11 cellular contexts compared by ENCODE assay signal in the genomic region with DNA sequence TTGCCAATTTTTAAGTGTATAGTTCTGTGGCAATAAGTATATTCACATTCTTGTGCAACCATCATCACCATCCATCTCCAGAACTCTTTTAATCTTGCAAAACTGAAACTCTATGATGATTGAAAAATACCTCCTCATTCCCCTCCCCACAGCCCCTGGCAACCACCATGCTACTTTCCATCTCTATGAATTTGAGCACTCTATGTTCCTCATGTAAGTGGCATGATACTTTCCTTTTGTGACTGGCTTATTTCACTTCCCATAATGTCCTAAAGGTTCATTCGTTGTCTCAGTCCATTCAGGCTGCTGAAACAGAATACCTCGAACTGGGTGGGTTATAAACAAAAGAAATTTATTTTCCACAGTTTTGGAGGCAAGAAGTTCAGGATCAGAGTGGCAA.
"Had no signal": no experiment of that assay in that cellular context is flagged by ENCODE, and none has a peak within 500 bp of the region (broad histone marks: within the 10 kb centered on the region; RNA-seq: fewer than 3 reads in every experiment).

No MANE protein-coding gene starts in this region.

- DNase-seq: activated CD4-positive, CD25-positive, alpha-beta regulatory T cell; activated CD8-positive, alpha-beta memory T cell treated with anti-CD3 and anti-CD28 coated beads for 24 hours; activated gamma-delta T cell; hippocampal formation; nephron progenitor cell; spleen; thyroid gland had no signal

- H3K9me3 ChIP-seq: ascending aorta, spleen, thyroid gland had no signal

- H3K27ac ChIP-seq: ascending aorta, spleen, thyroid gland had no signal

- H3K9me3 Mint-ChIP-seq: nephron progenitor cell; T-helper 1 cell treated with Interleukin-12 subunit alpha and Interleukin-12 subunit beta and Interleukin-4 antibody, amounts not matched to agents 30 μg/mL and 1 μg/mL, for 36 hours had no signal

- H3K27me3 ChIP-seq: ascending aorta, spleen, thyroid gland had no signal

- H3K4me3 ChIP-seq: ascending aorta, spleen, thyroid gland had no signal

- ATAC-seq: esophagus mucosa, sciatic nerve had no signal

- H3K4me1 Mint-ChIP-seq: nephron progenitor cell had no signal

- H3K4me1 ChIP-seq: ascending aorta, spleen, thyroid gland had no signal

- H3K27ac Mint-ChIP-seq: nephron progenitor cell; T-helper 1 cell treated with Interleukin-12 subunit alpha and Interleukin-12 subunit beta and Interleukin-4 antibody, amounts not matched to agents 30 μg/mL and 1 μg/mL, for 36 hours had no signal

- H3K4me3 Mint-ChIP-seq: nephron progenitor cell; T-helper 1 cell treated with Interleukin-12 subunit alpha and Interleukin-12 subunit beta and Interleukin-4 antibody, amounts not matched to agents 30 μg/mL and 1 μg/mL, for 36 hours had no signal

- H3K36me3 ChIP-seq: ascending aorta, spleen, thyroid gland had no signal
